In the genomic region with DNA sequence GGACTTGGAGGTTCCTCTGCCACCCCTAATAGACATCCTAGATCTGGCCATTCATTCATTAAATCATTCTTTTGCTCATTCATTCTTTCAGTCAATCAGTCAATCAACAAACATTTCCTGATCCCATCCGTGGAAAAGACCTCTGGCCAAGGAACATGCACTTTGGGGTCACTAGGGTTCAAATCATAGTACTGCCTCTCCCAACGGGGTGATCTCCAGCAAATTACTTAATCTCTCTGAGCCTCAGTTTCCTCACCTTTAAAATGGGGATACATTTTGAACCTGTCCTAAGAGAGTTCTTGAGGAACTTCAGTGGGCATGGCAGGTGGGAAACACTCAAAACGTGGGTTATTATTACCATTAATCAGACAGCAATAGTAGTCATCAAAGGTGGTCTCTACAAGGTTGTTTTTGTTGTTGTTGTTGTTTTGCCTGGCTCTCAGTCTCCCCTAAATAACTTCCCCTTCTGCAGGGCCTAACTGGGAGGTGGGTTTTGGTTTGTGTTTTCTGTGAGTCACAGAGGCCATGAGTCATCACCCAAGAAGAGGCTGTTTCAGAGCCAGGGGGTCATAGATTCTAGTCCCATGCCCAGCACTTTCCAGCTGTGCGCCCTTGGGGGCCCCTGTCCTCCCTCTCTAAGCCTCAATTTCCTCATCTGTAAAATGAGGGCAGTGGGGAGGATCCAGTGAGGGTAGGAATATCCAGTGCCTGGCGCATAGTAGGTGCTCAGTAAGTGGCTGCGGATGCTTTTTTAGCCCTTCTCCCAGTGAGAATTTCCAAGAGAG, we compare ENCODE assay signal across 14 cellular contexts. TPM values are rescaled to one million over a fixed set of nuclear protein-coding genes. Genes with fewer than 3 reads are reported as not detected.
DNase-seq lines count a peak whose midpoint lies in the region; ATAC-seq and TF ChIP-seq lines count a peak whose summit lies in the region.
"Had no signal": no experiment of that assay in that cellular context is flagged by ENCODE, and none has a peak within 500 bp of the region (broad histone marks: within the 10 kb centered on the region; RNA-seq: fewer than 3 reads in every experiment).

No MANE protein-coding gene starts in this region.

- no peaks in the 10 kb centered on the region for H3K36me3 ChIP-seq in brain microvascular endothelial cell (replicated peaks)
- no peaks in the 10 kb centered on the region for H3K36me3 ChIP-seq in psoas muscle (ENCODE audit: insufficient read depth in 1 of 2, low read depth in 1 of 2)
- H3K36me3 ChIP-seq: heart left ventricle, left lung had no signal

- H3K4me3 ChIP-seq in brain microvascular endothelial cell (ENCODE audit: low read depth, low read length) (no peak overlapping the region), psoas muscle (no peak overlapping the region)
- H3K4me3 ChIP-seq: heart left ventricle, left lung had no signal

- TF ChIP-seq CTCF in brain microvascular endothelial cell (IDR thresholded peaks at IDR 0.05; ENCODE audit: low read depth, low read length, missing control alignments) (no peak), psoas muscle (IDR thresholded peaks at IDR 0.05) (no peak)

- DNase-seq in ELR (ENCODE audit: low read depth) (peak; percentile 57), M059J (ENCODE audit: low read depth) (peak; percentile 63), brain microvascular endothelial cell (peak; percentile 42), psoas muscle (no peak), ecto neural progenitor cell (ENCODE audit: low spot score) (no peak), SKM-1 treated with dmso at 0.1 percent for 144 hours (lab: John Stamatoyannopoulos, UW; ENCODE audit: unreplicated experiment) (no peak)
- DNase-seq: activated CD4-positive, alpha-beta T cell treated with anti-CD3 and anti-CD28 coated beads, Interleukin-2, amount 10 ng/mL, durations not matched to agents 24 days and 14 days; CD8-positive, alpha-beta T cell; heart left ventricle; left lung; naive B cell; NCI-H1417 treated with DMSO at 0.1 percent for 48 hours; T-helper 1 cell had no signal

- H3K27ac ChIP-seq in brain microvascular endothelial cell (no peak overlapping the region), psoas muscle (peak overlapping the region; percentile 46)
- H3K27ac ChIP-seq: heart left ventricle, left lung had no signal

- intact Hi-C loops in psoas muscle (cut with DNase I) = no loop called here

- WGBS in psoas muscle, 3 donors = 64 to 72% (median 66%) methylated on average over 6 of the region's 6 CpGs

- ATAC-seq in psoas muscle (no peak), GM18502 (IDR thresholded peaks at IDR 0.05; ENCODE audit: poor library complexity, unreplicated experiment) (no peak)
- ATAC-seq: CD8-positive, alpha-beta T cell; left lung had no signal

- H3K27me3 ChIP-seq in brain microvascular endothelial cell (replicated peaks) = peaks cover 3% of the 10 kb centered on the region
- H3K27me3 ChIP-seq in psoas muscle (ENCODE audit: insufficient read depth in 3 of 3, low read length in 2 of 3) = no peaks in the 10 kb centered on the region

- no peaks in the 10 kb centered on the region for H3K9me3 ChIP-seq in psoas muscle
- H3K9me3 ChIP-seq: heart left ventricle, left lung had no signal

- peaks cover 20% of the 10 kb centered on the region for H3K4me1 ChIP-seq in psoas muscle
- H3K4me1 ChIP-seq: left lung had no signal

- in situ Hi-C loops in brain microvascular endothelial cell (cut with HindIII; ENCODE audit: low pct_ligation_motif_present, low sequenced_read_pairs) = no loop called here

RNA-seq across cellular contexts. Expression of gene FAM222A, which starts 16.9 kb away (rescaled TPM):
- 0.89 and 2.1 TPM in 2 replicates for total RNA-seq in M059J (2014; rRNA removed; shearing (Covaris generic))
- 1 to 10 TPM; 1.8 to 6.1 (median 5.5) TPM for total RNA-seq in psoas muscle
- 10 to 100 TPM in 1 of 3 donors, 1 to 10 TPM in 1, under 1 TPM in 1; 0.59 to 15.8 (median 3.3) TPM for polyA plus RNA-seq in psoas muscle

Comparison
In these comparisons a context has a peak if more than half of its experiments do, and no peak if none do; other contexts are left out.
1. DNase-seq: peak in ELR (single experiment), M059J (single experiment) and brain microvascular endothelial cell (single experiment); none in psoas muscle (0 of 2), ecto neural progenitor cell (single experiment) and SKM-1 treated with dmso at 0.1 percent for 144 hours (single experiment).